Comparison of ENCODE assay signal across 2 cellular contexts in genomic region chr11:46277623-46278386, GRCh38.
TF ChIP-seq lines count a peak whose summit lies in the region.

Gene CREB3L1, plus strand, starts transcription at chr11:46277662. Its CDS starts 450 bp downstream, at chr11:46278112.

TF ChIP-seq in GM23338, 12 proteins besides CTCF, POLR2A, EP300 and RAD21 (continued from another document):
- TF ChIP-seq REST (IDR thresholded peaks at IDR 0.05; ENCODE audit: unreplicated experiment) (no peak), POLR2AphosphoS5 (IDR thresholded peaks at IDR 0.05; ENCODE audit: low read depth) (peak; percentile 69)

TF ChIP-seq in K562, 482 proteins besides CTCF, POLR2A, EP300 and RAD21 (continued from another document and continues in another):
- TF ChIP-seq ARID4B (CRISPR knock-in tag; IDR thresholded peaks at IDR 0.05) (peak; percentile 87), RBFOX2 (IDR thresholded peaks at IDR 0.05; ENCODE audit: low read depth, low read length) (peak; percentile 72), ZNF318 (IDR thresholded peaks at IDR 0.05; ENCODE audit: borderline replicate concordance in 1 of 2, low read depth in 1 of 2) (0 out of 4 replicates have a peak, but pooled peaks of 1 of the 2 experiments have one; percentile 45), PML (IDR thresholded peaks at IDR 0.05; ENCODE audit: low read length) (peak; percentile 37; the same call in 1 of the 2 replicates), MNT (conservative IDR thresholded peaks at IDR 0.05) (peak in 1 of 2 experiments; percentile 55; a peak in 2 of 4 replicates), PCBP1 (IDR thresholded peaks at IDR 0.05; ENCODE audit: low read depth, low read length, poor library complexity, severe bottlenecking) (peak; percentile 8), ZNF354B (CRISPR knock-in tag; IDR thresholded peaks at IDR 0.05) (no peak), TCF15 (CRISPR knock-in tag; IDR thresholded peaks at IDR 0.05) (0 out of 2 replicates have a peak, but pooled peaks have one; percentile 47), ILF3 (IDR thresholded peaks at IDR 0.05; ENCODE audit: borderline replicate concordance) (no peak), THAP12 (CRISPR knock-in tag; IDR thresholded peaks at IDR 0.05) (no peak), SIN3A (IDR thresholded peaks at IDR 0.05; ENCODE audit: borderline replicate concordance in 2 of 2, control insufficient read depth in 1 of 2, low read depth in 2 of 2, low read length in 2 of 2) (peak; percentile 75 to 94; a peak in 3 of 4 replicates), TFAP4 (CRISPR knock-in tag; IDR thresholded peaks at IDR 0.05; ENCODE audit: borderline replicate concordance) (peak; percentile 98), U2AF1 (optimal IDR thresholded peaks at IDR 0.05; ENCODE audit: low read depth, low read length) (no peak), RBM17 (IDR thresholded peaks at IDR 0.05; ENCODE audit: borderline replicate concordance, low read depth, low read length) (no peak), THRA (IDR thresholded peaks at IDR 0.05) (no peak), SUPT5H (IDR thresholded peaks at IDR 0.05) (0 out of 2 replicates have a peak, but pooled peaks have one; percentile 23), E2F6 (IDR thresholded peaks at IDR 0.05; ENCODE audit: borderline replicate concordance in 1 of 2, extremely low read depth in 1 of 2, insufficient read depth in 1 of 2, insufficient read length in 1 of 2, low read depth in 1 of 2, low read length in 1 of 2, poor library complexity in 1 of 2, severe bottlenecking in 1 of 2) (peak in 1 of 2 experiments; percentile 11), NR2C1 (IDR thresholded peaks at IDR 0.05) (no peak), NR2C1 (tag; IDR thresholded peaks at IDR 0.05) (no peak), POLR3G (IDR thresholded peaks at IDR 0.05; ENCODE audit: extremely low read depth, insufficient read length, insufficient replicate concordance) (no peak), NKRF (IDR thresholded peaks at IDR 0.05; ENCODE audit: borderline replicate concordance) (peak; percentile 69), HDAC1 (IDR thresholded peaks at IDR 0.05) (peak in 1 of 2 experiments; percentile 70; a peak in 1 of 4 replicates), ESRRB (CRISPR knock-in tag; IDR thresholded peaks at IDR 0.05; ENCODE audit: borderline replicate concordance) (no peak), POLR2B (IDR thresholded peaks at IDR 0.05; ENCODE audit: low read depth, partially characterized antibody) (no peak), DPF2 (IDR thresholded peaks at IDR 0.05) (no peak), RBBP5 (IDR thresholded peaks at IDR 0.05; ENCODE audit: borderline replicate concordance, insufficient read depth, low read length, poor library complexity, severe bottlenecking) (peak; percentile 26), SAP30 (IDR thresholded peaks at IDR 0.05; ENCODE audit: borderline replicate concordance, insufficient read depth, low read depth, low read length, poor library complexity, severe bottlenecking) (peak; percentile 82)
